8 cellular contexts compared by ENCODE assay signal in the genomic region with DNA sequence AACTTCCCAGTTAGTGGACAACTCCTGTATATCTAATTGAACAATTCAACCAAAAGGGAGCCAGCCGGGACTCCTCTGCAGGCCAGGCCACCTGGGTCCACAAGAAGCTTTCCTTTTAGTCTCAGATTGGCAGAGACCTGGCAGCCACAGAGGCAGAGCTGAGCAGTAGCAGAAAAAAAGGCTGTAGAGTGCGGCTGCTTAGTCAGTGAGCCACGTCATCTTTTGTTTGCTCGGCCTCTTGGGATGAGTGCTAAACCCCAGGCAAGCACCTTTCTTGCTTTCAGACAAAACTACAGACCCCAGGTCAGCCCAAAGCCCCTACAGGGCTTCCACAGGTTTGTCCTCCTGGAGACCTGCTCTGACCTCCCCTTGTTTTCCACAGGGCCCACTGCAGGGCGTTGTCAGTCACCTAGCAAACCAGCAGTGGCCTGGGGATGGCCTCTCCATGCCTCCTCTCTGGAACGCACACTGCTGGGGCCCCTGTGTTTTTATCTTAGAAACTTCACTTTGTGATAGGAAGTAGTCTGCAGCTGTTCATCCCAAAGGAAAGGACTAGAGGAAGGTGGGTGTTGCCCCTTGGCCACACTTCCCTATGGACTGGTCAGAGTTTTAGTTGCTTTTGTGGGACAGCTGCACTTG. TPM values are rescaled to one million over a fixed set of nuclear protein-coding genes. Genes with fewer than 3 reads are reported as not detected.
DNase-seq lines count a peak whose midpoint lies in the region; ATAC-seq, FAIRE-seq and TF ChIP-seq lines count a peak whose summit lies in the region.

No MANE protein-coding gene starts in this region.

- H3K9me3 ChIP-seq in GM23248 (ENCODE audit: low read depth): no peaks in the 10 kb centered on the region

- TF ChIP-seq CTCF in GM20000 (IDR thresholded peaks at IDR 0.05; ENCODE audit: extremely low read depth, missing control alignments): no peak

- H3K4me2 ChIP-seq in GM23248 (ENCODE audit: unreplicated experiment): peak overlapping the region; percentile 63

- peaks cover 55% of the 10 kb centered on the region for H3K4me1 ChIP-seq in GM23248 (ENCODE audit: insufficient read depth)

- H3K27ac ChIP-seq in GM23248: peak overlapping the region; percentile 77

- WGBS in GM23248 (ENCODE audit: low coverage in 1 of 2, low lambda C conversion rate in 2 of 2, missing lambda C conversion rate in 2 of 2), 2 experiments: 2 to 4% methylated on average over 6 of the region's 6 CpGs

- H4K20me1 ChIP-seq in GM23248 (ENCODE audit: insufficient read depth): no peaks in the 10 kb centered on the region

- H3K4me3 ChIP-seq in GM23248: peak overlapping the region; percentile 36

- H2AFZ ChIP-seq in GM23248: no peak overlapping the region

- TF ChIP-seq POLR2A in GM12891 (IDR thresholded peaks at IDR 0.05; ENCODE audit: low read depth, low read length): no peak

- H3F3A ChIP-seq in GM23248 (ENCODE audit: insufficient read depth): peaks cover 48% of the 10 kb centered on the region

- H3K9ac ChIP-seq in GM23248: peak overlapping the region; percentile 61

- no peaks in the 10 kb centered on the region for H3K36me3 ChIP-seq in GM23248 (ENCODE audit: low read depth)

- no peaks in the 10 kb centered on the region for H3K27me3 ChIP-seq in GM23248 (replicated peaks; ENCODE audit: insufficient read depth)

- H3K79me2 ChIP-seq in GM23248 (ENCODE audit: insufficient read depth): peaks cover 58% of the 10 kb centered on the region

- DNase-seq in GM23248 (peak; percentile 95), globus pallidus (ENCODE audit: low spot score) (peak; percentile 76), retina (peak; percentile 58), GM20000 (ENCODE audit: low spot score) (no peak), GM12891 (ENCODE audit: insufficient read length, low spot score) (no peak), NCI-H1105 (lab: John Stamatoyannopoulos, UW) (no peak)
- no peak for DNase-seq in activated naive CD4-positive, alpha-beta T cell treated with anti-CD3 and anti-CD28 coated beads, Interleukin-2, amount 50 U/mL, for 16 hours

- no peaks in the 10 kb centered on the region for H3K9me2 ChIP-seq in GM23248 (ENCODE audit: insufficient read depth)

- ATAC-seq in SK-N-SH treated with all-trans-retinoic acid at 6 μM for 48 hours: peak; percentile 81

- in situ Hi-C loops in GM23248 (cut with MboI): no loop called here

- no peak for FAIRE-seq in GM12891 (lab: Jason Lieb, UNC)

TF ChIP-seq in SK-N-SH treated with all-trans-retinoic acid at 6 μM for 48 hours, 23 proteins besides CTCF, POLR2A, EP300 and RAD21:
- TF ChIP-seq OSR1 (CRISPR knock-in tag; IDR thresholded peaks at IDR 0.05) (no peak), BACH2 (CRISPR knock-in tag; IDR thresholded peaks at IDR 0.05; ENCODE audit: borderline replicate concordance) (no peak), GLIS3 (CRISPR knock-in tag; IDR thresholded peaks at IDR 0.05) (no peak), TSHZ2 (CRISPR knock-in tag; IDR thresholded peaks at IDR 0.05) (no peak), ZFP30 (CRISPR knock-in tag; IDR thresholded peaks at IDR 0.05) (no peak), CSDC2 (CRISPR knock-in tag; IDR thresholded peaks at IDR 0.05) (no peak), SNAI2 (CRISPR knock-in tag; IDR thresholded peaks at IDR 0.05) (no peak), ARNTL (CRISPR knock-in tag; IDR thresholded peaks at IDR 0.05; ENCODE audit: borderline replicate concordance, low read depth) (no peak)
- TF ChIP-seq, protein P1, sequence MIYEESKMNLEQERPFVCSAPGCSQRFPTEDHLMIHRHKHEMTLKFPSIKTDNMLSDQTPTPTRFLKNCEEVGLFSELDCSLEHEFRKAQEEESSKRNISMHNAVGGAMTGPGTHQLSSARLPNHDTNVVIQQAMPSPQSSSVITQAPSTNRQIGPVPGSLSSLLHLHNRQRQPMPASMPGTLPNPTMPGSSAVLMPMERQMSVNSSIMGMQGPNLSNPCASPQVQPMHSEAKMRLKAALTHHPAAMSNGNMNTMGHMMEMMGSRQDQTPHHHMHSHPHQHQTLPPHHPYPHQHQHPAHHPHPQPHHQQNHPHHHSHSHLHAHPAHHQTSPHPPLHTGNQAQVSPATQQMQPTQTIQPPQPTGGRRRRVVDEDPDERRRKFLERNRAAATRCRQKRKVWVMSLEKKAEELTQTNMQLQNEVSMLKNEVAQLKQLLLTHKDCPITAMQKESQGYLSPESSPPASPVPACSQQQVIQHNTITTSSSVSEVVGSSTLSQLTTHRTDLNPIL (CRISPR knock-in tag; IDR thresholded peaks at IDR 0.05; ENCODE audit: low read depth): no peak

TF ChIP-seq in GM12891, 5 proteins besides CTCF, POLR2A, EP300 and RAD21:
- no peak for TF ChIP-seq POLR2AphosphoS5 (IDR thresholded peaks at IDR 0.05; ENCODE audit: low read depth, low read length)

RNA-seq across cellular contexts. Expression of gene SHB, which starts 49.9 kb away (rescaled TPM):
- total RNA-seq in GM23248 (2014; rRNA removed; shearing (Covaris generic)): 9.9 and 11.1 TPM in 2 replicates
- 3.9 and 4.4 TPM in 2 replicates for polyA plus RNA-seq in GM23248 (2016; fragmentation: Nextera tagmentation; extraction: Ambion mirVana)
- polyA plus RNA-seq in GM12891 (2012; ENCODE audit: low read depth, missing spikeins): 2.7 TPM

Comparison
In these comparisons a context has a peak if more than half of its experiments do, and no peak if none do; other contexts are left out.
1. DNase-seq: peak in GM23248 (single experiment), globus pallidus (single experiment) and retina (single experiment); none in activated naive CD4-positive, alpha-beta T cell treated with anti-CD3 and anti-CD28 coated beads, Interleukin-2, amount 50 U/mL, for 16 hours (single experiment), GM20000 (single experiment), GM12891 (single experiment) and NCI-H1105 (single experiment).